Comparison of ENCODE assay signal across 12 cellular contexts in the genomic region with DNA sequence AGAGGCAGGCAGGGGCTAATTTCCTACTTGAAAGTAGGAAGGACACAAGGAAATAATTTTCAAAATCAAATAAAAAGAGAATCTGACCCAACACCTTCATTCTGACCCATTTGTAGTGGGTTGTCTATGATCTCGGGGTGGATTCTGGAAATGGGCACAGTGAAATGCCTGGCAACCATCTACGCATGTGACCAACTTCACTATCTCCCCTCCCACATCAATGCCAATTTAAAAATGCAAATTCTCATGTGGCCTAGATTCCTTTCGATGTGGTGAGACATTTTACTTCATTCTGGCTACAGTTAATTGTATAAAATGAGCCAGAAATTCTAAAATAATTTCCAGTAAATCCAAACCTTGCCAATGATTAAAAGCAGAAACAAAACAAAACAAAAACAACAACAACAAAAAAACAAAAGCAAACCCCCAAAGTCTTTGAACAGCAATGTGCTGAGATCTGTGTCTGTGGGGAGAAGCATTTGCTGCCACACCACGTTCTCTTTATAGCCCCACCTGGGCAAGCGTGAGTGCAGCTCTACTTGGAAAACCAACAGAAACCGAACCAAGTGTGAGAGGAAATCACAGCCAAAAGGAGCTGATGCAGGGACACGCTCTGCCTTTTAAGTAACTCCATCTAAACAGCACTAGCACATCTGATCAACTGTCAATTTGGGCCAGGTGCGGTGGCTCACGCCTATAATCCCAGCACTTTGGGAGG. TPM values are rescaled to one million over a fixed set of nuclear protein-coding genes. Genes with fewer than 3 reads are reported as not detected.
DNase-seq lines count a peak whose midpoint lies in the region; ATAC-seq and TF ChIP-seq lines count a peak whose summit lies in the region.
"Had no signal": no experiment of that assay in that cellular context is flagged by ENCODE, and none has a peak within 500 bp of the region (broad histone marks: within the 10 kb centered on the region; RNA-seq: fewer than 3 reads in every experiment).

No MANE protein-coding gene starts in this region.

- H3K4me1 Mint-ChIP-seq in activated CD4-positive, alpha-beta T cell treated with anti-CD3 and anti-CD28 coated beads, Interleukin-2, amount 10 ng/mL, durations not matched to agents 24 days and 14 days, result peaks cover 70% of the 10 kb centered on the region

- H3K27ac Mint-ChIP-seq in activated CD4-positive, alpha-beta T cell treated with anti-CD3 and anti-CD28 coated beads, Interleukin-2, amount 10 ng/mL, durations not matched to agents 24 days and 14 days, result peak overlapping the region; percentile 87

- peak overlapping the region; percentile 18 for H3K27ac ChIP-seq in substantia nigra (ENCODE audit: low read depth, low read length, poor library complexity, severe bottlenecking)
- H3K27ac ChIP-seq: gastrocnemius medialis had no signal

- no peaks in the 10 kb centered on the region for H3K27me3 Mint-ChIP-seq in activated CD4-positive, alpha-beta T cell treated with anti-CD3 and anti-CD28 coated beads, Interleukin-2, amount 10 ng/mL, durations not matched to agents 24 days and 14 days

- no peaks in the 10 kb centered on the region for H3K9me3 Mint-ChIP-seq in activated CD4-positive, alpha-beta T cell treated with anti-CD3 and anti-CD28 coated beads, Interleukin-2, amount 10 ng/mL, durations not matched to agents 24 days and 14 days

- H3K4me3 Mint-ChIP-seq in activated CD4-positive, alpha-beta T cell treated with anti-CD3 and anti-CD28 coated beads, Interleukin-2, amount 10 ng/mL, durations not matched to agents 24 days and 14 days, result peak overlapping the region; percentile 63

- peaks cover 84% of the 10 kb centered on the region for H3K36me3 Mint-ChIP-seq in activated CD4-positive, alpha-beta T cell treated with anti-CD3 and anti-CD28 coated beads, Interleukin-2, amount 10 ng/mL, durations not matched to agents 24 days and 14 days (ENCODE audit: low read depth)

- peak; percentile 42 for DNase-seq in activated T-cell treated with anti-CD3 and anti-CD28 coated beads, Interleukin-2, amount 50 U/mL, for 1 hour
- DNase-seq in activated T-cell treated with anti-CD3 and anti-CD28 coated beads for 4 hours, result no peak
- peak; percentile 82 for DNase-seq in activated CD4-positive, alpha-beta T cell treated with anti-CD3 and anti-CD28 coated beads, Interleukin-2, amount 10 ng/mL, durations not matched to agents 24 days and 14 days
- peak; percentile 57 for DNase-seq in cerebellar cortex (ENCODE audit: low spot score)
- no peak for DNase-seq in substantia nigra (lab: John Stamatoyannopoulos, UW)
- DNase-seq in amniotic stem cell (lab: John Stamatoyannopoulos, UW), result no peak
- DNase-seq in NCI-H1417 (lab: John Stamatoyannopoulos, UW), result no peak
- DNase-seq in omental fat pad (ENCODE audit: low spot score), result no peak
- DNase-seq: ACHN, activated gamma-delta T cell treated with Interleukin-2 at 50 U/mL for 16 hours, gastrocnemius medialis, NCI-H1930 had no signal

- TF ChIP-seq CTCF in omental fat pad (IDR thresholded peaks at IDR 0.05), result no peak

- no peak for ATAC-seq in omental fat pad (ENCODE audit: low FRiP score)
- ATAC-seq: gastrocnemius medialis had no signal

- intact Hi-C loops in activated CD4-positive, alpha-beta T cell treated with anti-CD3 and anti-CD28 coated beads, Interleukin-2, amount 10 ng/mL, durations not matched to agents 24 days and 14 days (cut with micrococcal nuclease), result no loop called here

RNA-seq across cellular contexts. Expression of gene USP20, which starts 59.0 kb away (rescaled TPM):
- 44.3 and 47.2 TPM in 2 replicates for total RNA-seq in activated CD4-positive, alpha-beta T cell treated with anti-CD3 and anti-CD28 coated beads, Interleukin-2, amount 10 ng/mL, durations not matched to agents 24 days and 14 days
- 10 to 100 TPM; 11.5 to 18.5 (median 15.5) TPM for total RNA-seq in omental fat pad

RNA-seq across cellular contexts. Expression of gene C9orf78, which starts 59.2 kb away (rescaled TPM):
- 59.9 and 60.9 TPM in 2 replicates for total RNA-seq in activated CD4-positive, alpha-beta T cell treated with anti-CD3 and anti-CD28 coated beads, Interleukin-2, amount 10 ng/mL, durations not matched to agents 24 days and 14 days
- 10 to 100 TPM; 44.1 to 98.0 (median 45.0) TPM for total RNA-seq in omental fat pad

Comparison
In these comparisons a context has a peak if more than half of its experiments do, and no peak if none do; other contexts are left out.
1. DNase-seq: peak in activated T-cell treated with anti-CD3 and anti-CD28 coated beads, Interleukin-2, amount 50 U/mL, for 1 hour (single experiment), activated CD4-positive, alpha-beta T cell treated with anti-CD3 and anti-CD28 coated beads, Interleukin-2, amount 10 ng/mL, durations not matched to agents 24 days and 14 days (single experiment) and cerebellar cortex (single experiment); none in activated T-cell treated with anti-CD3 and anti-CD28 coated beads for 4 hours (single experiment), substantia nigra (0 of 49), amniotic stem cell (single experiment), NCI-H1417 (0 of 3) and omental fat pad (single experiment).